1 cellular context compared by ENCODE assay signal in genomic region chr13:59690857-59691500, GRCh38.
TF ChIP-seq lines count a peak whose summit lies in the region.

No MANE protein-coding gene starts in this region.

TF ChIP-seq in HepG2, 621 proteins besides CTCF, POLR2A, EP300 and RAD21 (continued from another document and continues in another):
- TF ChIP-seq SYNCRIP (IDR thresholded peaks at IDR 0.05; ENCODE audit: insufficient read depth, low read depth, low read length): no peak
- no peak for TF ChIP-seq XBP1 (CRISPR knock-in tag; IDR thresholded peaks at IDR 0.05)
- no peak for TF ChIP-seq RARA (CRISPR knock-in tag; IDR thresholded peaks at IDR 0.05)
- TF ChIP-seq HNF4A (CRISPR knock-in tag; IDR thresholded peaks at IDR 0.05): peak; percentile 80
- TF ChIP-seq, protein P1, sequence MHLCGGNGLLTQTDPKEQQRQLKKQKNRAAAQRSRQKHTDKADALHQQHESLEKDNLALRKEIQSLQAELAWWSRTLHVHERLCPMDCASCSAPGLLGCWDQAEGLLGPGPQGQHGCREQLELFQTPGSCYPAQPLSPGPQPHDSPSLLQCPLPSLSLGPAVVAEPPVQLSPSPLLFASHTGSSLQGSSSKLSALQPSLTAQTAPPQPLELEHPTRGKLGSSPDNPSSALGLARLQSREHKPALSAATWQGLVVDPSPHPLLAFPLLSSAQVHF (CRISPR knock-in tag; IDR thresholded peaks at IDR 0.05): no peak
- TF ChIP-seq DNMT3B (CRISPR knock-in tag; conservative IDR thresholded peaks at IDR 0.05): no peak
- no peak for TF ChIP-seq KLF12 (CRISPR knock-in tag; IDR thresholded peaks at IDR 0.05; ENCODE audit: borderline replicate concordance)
- TF ChIP-seq CBFB (CRISPR knock-in tag; IDR thresholded peaks at IDR 0.05): no peak
- no peak for TF ChIP-seq ZNF343 (CRISPR knock-in tag; IDR thresholded peaks at IDR 0.05)
- TF ChIP-seq, protein P2, sequence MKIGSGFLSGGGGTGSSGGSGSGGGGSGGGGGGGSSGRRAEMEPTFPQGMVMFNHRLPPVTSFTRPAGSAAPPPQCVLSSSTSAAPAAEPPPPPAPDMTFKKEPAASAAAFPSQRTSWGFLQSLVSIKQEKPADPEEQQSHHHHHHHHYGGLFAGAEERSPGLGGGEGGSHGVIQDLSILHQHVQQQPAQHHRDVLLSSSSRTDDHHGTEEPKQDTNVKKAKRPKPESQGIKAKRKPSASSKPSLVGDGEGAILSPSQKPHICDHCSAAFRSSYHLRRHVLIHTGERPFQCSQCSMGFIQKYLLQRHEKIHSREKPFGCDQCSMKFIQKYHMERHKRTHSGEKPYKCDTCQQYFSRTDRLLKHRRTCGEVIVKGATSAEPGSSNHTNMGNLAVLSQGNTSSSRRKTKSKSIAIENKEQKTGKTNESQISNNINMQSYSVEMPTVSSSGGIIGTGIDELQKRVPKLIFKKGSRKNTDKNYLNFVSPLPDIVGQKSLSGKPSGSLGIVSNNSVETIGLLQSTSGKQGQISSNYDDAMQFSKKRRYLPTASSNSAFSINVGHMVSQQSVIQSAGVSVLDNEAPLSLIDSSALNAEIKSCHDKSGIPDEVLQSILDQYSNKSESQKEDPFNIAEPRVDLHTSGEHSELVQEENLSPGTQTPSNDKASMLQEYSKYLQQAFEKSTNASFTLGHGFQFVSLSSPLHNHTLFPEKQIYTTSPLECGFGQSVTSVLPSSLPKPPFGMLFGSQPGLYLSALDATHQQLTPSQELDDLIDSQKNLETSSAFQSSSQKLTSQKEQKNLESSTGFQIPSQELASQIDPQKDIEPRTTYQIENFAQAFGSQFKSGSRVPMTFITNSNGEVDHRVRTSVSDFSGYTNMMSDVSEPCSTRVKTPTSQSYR (CRISPR knock-in tag; IDR thresholded peaks at IDR 0.05; ENCODE audit: borderline replicate concordance): no peak
- TF ChIP-seq ZBTB4 (CRISPR knock-in tag; IDR thresholded peaks at IDR 0.05; ENCODE audit: borderline replicate concordance): no peak
- no peak for TF ChIP-seq ZNF496 (CRISPR knock-in tag; IDR thresholded peaks at IDR 0.05; ENCODE audit: insufficient replicate concordance)
- TF ChIP-seq, protein P3, sequence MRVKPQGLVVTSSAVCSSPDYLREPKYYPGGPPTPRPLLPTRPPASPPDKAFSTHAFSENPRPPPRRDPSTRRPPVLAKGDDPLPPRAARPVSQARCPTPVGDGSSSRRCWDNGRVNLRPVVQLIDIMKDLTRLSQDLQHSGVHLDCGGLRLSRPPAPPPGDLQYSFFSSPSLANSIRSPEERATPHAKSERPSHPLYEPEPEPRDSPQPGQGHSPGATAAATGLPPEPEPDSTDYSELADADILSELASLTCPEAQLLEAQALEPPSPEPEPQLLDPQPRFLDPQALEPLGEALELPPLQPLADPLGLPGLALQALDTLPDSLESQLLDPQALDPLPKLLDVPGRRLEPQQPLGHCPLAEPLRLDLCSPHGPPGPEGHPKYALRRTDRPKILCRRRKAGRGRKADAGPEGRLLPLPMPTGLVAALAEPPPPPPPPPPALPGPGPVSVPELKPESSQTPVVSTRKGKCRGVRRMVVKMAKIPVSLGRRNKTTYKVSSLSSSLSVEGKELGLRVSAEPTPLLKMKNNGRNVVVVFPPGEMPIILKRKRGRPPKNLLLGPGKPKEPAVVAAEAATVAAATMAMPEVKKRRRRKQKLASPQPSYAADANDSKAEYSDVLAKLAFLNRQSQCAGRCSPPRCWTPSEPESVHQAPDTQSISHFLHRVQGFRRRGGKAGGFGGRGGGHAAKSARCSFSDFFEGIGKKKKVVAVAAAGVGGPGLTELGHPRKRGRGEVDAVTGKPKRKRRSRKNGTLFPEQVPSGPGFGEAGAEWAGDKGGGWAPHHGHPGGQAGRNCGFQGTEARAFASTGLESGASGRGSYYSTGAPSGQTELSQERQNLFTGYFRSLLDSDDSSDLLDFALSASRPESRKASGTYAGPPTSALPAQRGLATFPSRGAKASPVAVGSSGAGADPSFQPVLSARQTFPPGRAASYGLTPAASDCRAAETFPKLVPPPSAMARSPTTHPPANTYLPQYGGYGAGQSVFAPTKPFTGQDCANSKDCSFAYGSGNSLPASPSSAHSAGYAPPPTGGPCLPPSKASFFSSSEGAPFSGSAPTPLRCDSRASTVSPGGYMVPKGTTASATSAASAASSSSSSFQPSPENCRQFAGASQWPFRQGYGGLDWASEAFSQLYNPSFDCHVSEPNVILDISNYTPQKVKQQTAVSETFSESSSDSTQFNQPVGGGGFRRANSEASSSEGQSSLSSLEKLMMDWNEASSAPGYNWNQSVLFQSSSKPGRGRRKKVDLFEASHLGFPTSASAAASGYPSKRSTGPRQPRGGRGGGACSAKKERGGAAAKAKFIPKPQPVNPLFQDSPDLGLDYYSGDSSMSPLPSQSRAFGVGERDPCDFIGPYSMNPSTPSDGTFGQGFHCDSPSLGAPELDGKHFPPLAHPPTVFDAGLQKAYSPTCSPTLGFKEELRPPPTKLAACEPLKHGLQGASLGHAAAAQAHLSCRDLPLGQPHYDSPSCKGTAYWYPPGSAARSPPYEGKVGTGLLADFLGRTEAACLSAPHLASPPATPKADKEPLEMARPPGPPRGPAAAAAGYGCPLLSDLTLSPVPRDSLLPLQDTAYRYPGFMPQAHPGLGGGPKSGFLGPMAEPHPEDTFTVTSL (CRISPR knock-in tag; IDR thresholded peaks at IDR 0.05; ENCODE audit: borderline replicate concordance): no peak; the same call in 1 of the 2 replicates
- peak; percentile 86; the same call in 1 of the 2 replicates for TF ChIP-seq GATA4 (IDR thresholded peaks at IDR 0.05; ENCODE audit: borderline replicate concordance, low read depth)
- TF ChIP-seq ZNF841 (CRISPR knock-in tag; IDR thresholded peaks at IDR 0.05; ENCODE audit: borderline replicate concordance): no peak
- no peak; the same call in 1 of the 2 replicates for TF ChIP-seq MAFG (CRISPR knock-in tag; IDR thresholded peaks at IDR 0.05)
- TF ChIP-seq, protein P4, sequence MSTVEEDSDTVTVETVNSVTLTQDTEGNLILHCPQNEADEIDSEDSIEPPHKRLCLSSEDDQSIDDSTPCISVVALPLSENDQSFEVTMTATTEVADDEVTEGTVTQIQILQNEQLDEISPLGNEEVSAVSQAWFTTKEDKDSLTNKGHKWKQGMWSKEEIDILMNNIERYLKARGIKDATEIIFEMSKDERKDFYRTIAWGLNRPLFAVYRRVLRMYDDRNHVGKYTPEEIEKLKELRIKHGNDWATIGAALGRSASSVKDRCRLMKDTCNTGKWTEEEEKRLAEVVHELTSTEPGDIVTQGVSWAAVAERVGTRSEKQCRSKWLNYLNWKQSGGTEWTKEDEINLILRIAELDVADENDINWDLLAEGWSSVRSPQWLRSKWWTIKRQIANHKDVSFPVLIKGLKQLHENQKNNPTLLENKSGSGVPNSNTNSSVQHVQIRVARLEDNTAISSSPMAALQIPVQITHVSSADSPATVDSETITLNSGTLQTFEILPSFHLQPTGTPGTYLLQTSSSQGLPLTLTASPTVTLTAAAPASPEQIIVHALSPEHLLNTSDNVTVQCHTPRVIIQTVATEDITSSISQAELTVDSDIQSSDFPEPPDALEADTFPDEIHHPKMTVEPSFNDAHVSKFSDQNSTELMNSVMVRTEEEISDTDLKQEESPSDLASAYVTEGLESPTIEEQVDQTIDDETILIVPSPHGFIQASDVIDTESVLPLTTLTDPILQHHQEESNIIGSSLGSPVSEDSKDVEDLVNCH (CRISPR knock-in tag; IDR thresholded peaks at IDR 0.05): no peak
- no peak for TF ChIP-seq ZNF10 (CRISPR knock-in tag; IDR thresholded peaks at IDR 0.05; ENCODE audit: borderline replicate concordance, low read depth)
- no peak for TF ChIP-seq ZNF747 (CRISPR knock-in tag; IDR thresholded peaks at IDR 0.05; ENCODE audit: borderline replicate concordance)
- 0 out of 2 replicates have a peak, but pooled peaks have one; percentile 37 for TF ChIP-seq MAFF (IDR thresholded peaks at IDR 0.05; ENCODE audit: low read depth, low read length)
- TF ChIP-seq SKI (IDR thresholded peaks at IDR 0.05; ENCODE audit: partially characterized antibody): no peak
- TF ChIP-seq ZNF740 (CRISPR knock-in tag; IDR thresholded peaks at IDR 0.05): no peak
- TF ChIP-seq NR2F2 (IDR thresholded peaks at IDR 0.05; ENCODE audit: borderline replicate concordance, low read depth): peak; percentile 58; the same call in 1 of the 2 replicates
- TF ChIP-seq, protein P5, sequence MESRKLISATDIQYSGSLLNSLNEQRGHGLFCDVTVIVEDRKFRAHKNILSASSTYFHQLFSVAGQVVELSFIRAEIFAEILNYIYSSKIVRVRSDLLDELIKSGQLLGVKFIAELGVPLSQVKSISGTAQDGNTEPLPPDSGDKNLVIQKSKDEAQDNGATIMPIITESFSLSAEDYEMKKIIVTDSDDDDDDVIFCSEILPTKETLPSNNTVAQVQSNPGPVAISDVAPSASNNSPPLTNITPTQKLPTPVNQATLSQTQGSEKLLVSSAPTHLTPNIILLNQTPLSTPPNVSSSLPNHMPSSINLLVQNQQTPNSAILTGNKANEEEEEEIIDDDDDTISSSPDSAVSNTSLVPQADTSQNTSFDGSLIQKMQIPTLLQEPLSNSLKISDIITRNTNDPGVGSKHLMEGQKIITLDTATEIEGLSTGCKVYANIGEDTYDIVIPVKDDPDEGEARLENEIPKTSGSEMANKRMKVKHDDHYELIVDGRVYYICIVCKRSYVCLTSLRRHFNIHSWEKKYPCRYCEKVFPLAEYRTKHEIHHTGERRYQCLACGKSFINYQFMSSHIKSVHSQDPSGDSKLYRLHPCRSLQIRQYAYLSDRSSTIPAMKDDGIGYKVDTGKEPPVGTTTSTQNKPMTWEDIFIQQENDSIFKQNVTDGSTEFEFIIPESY (CRISPR knock-in tag; IDR thresholded peaks at IDR 0.05): no peak
- no peak for TF ChIP-seq ESRRA (CRISPR knock-in tag; IDR thresholded peaks at IDR 0.05; ENCODE audit: low read depth)
- no peak for TF ChIP-seq ZNF484 (CRISPR knock-in tag; IDR thresholded peaks at IDR 0.05; ENCODE audit: borderline replicate concordance, low read depth)
- no peak for TF ChIP-seq GATAD1 (CRISPR knock-in tag; IDR thresholded peaks at IDR 0.05)
- TF ChIP-seq NFE2L1 (CRISPR knock-in tag; IDR thresholded peaks at IDR 0.05; ENCODE audit: borderline replicate concordance): no peak
- TF ChIP-seq RFX3 (CRISPR knock-in tag; IDR thresholded peaks at IDR 0.05): no peak
- no peak for TF ChIP-seq PHF8 (CRISPR knock-in tag; IDR thresholded peaks at IDR 0.05)
- TF ChIP-seq, protein P6, sequence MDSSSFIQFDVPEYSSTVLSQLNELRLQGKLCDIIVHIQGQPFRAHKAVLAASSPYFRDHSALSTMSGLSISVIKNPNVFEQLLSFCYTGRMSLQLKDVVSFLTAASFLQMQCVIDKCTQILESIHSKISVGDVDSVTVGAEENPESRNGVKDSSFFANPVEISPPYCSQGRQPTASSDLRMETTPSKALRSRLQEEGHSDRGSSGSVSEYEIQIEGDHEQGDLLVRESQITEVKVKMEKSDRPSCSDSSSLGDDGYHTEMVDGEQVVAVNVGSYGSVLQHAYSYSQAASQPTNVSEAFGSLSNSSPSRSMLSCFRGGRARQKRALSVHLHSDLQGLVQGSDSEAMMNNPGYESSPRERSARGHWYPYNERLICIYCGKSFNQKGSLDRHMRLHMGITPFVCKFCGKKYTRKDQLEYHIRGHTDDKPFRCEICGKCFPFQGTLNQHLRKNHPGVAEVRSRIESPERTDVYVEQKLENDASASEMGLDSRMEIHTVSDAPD (CRISPR knock-in tag; IDR thresholded peaks at IDR 0.05): no peak
- TF ChIP-seq, protein P7, sequence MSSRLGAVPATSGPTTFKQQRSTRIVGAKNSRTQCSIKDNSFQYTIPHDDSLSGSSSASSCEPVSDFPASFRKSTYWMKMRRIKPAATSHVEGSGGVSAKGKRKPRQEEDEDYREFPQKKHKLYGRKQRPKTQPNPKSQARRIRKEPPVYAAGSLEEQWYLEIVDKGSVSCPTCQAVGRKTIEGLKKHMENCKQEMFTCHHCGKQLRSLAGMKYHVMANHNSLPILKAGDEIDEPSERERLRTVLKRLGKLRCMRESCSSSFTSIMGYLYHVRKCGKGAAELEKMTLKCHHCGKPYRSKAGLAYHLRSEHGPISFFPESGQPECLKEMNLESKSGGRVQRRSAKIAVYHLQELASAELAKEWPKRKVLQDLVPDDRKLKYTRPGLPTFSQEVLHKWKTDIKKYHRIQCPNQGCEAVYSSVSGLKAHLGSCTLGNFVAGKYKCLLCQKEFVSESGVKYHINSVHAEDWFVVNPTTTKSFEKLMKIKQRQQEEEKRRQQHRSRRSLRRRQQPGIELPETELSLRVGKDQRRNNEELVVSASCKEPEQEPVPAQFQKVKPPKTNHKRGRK (CRISPR knock-in tag; IDR thresholded peaks at IDR 0.05): no peak
- TF ChIP-seq NFE2L2 (IDR thresholded peaks at IDR 0.05; ENCODE audit: low read length): peak; percentile 65
- TF ChIP-seq ZNF33A (CRISPR knock-in tag; IDR thresholded peaks at IDR 0.05; ENCODE audit: borderline replicate concordance): no peak
- TF ChIP-seq JUN (CRISPR knock-in tag; IDR thresholded peaks at IDR 0.05): no peak
- no peak for TF ChIP-seq TAF15 (IDR thresholded peaks at IDR 0.05; ENCODE audit: low read depth, low read length, poor library complexity, severe bottlenecking)
- TF ChIP-seq ZNF451 (CRISPR knock-in tag; IDR thresholded peaks at IDR 0.05): no peak
- no peak for TF ChIP-seq JUNB (CRISPR knock-in tag; IDR thresholded peaks at IDR 0.05; ENCODE audit: borderline replicate concordance)
